In genomic region chr7:112450807-112451661, GRCh38 we compare ENCODE assay signal across 8 cellular contexts. TPM values are rescaled to one million over a fixed set of nuclear protein-coding genes. Genes with fewer than 3 reads are reported as not detected.
DNase-seq lines count a peak whose midpoint lies in the region; ATAC-seq, FAIRE-seq and TF ChIP-seq lines count a peak whose summit lies in the region.

No MANE protein-coding gene starts in this region.

- no peaks in the 10 kb centered on the region for H3K27me3 ChIP-seq in keratinocyte (ENCODE audit: control insufficient read depth, extremely low read depth, insufficient read depth, low read length)

- H3K27ac ChIP-seq in keratinocyte (ENCODE audit: control insufficient read depth, insufficient read depth, low read length), result peak overlapping the region; percentile 96

- peak overlapping the region; percentile 97 for H3K4me2 ChIP-seq in keratinocyte (ENCODE audit: control insufficient read depth, extremely low read depth, insufficient read depth, low read depth, low read length)

- peak overlapping the region; percentile 60 for H2AFZ ChIP-seq in keratinocyte (ENCODE audit: control insufficient read depth, low read length)

- dilution Hi-C loops in keratinocyte (cut with MboI; ENCODE audit: extremely low pct_ligation_motif_present, low sequenced_read_pairs), result no loop called here

- peaks cover 0 to 4% of the 10 kb centered on the region in 2 experiments for H3K36me3 ChIP-seq in keratinocyte (ENCODE audit: control insufficient read depth in 2 of 2, extremely low read depth in 1 of 2, insufficient read depth in 2 of 2, low read length in 2 of 2)

- ATAC-seq in HG03439 (IDR thresholded peaks at IDR 0.05; ENCODE audit: unreplicated experiment), result peak; percentile 84

- H3K4me1 ChIP-seq in keratinocyte (ENCODE audit: control insufficient read depth, extremely low read depth, insufficient read depth, low read length), result peaks cover 26% of the 10 kb centered on the region

- H3K4me3 ChIP-seq in keratinocyte (ENCODE audit: control insufficient read depth in 2 of 3, extremely low read depth in 1 of 3, insufficient read depth in 2 of 3, low read depth in 1 of 3, low read length in 3 of 3), result peak overlapping the region; percentile 93 to 100 (median 97)

- peaks cover 6% of the 10 kb centered on the region for H4K20me1 ChIP-seq in keratinocyte (ENCODE audit: control insufficient read depth, extremely low read depth, insufficient read depth, low read length)

- peaks cover 56% of the 10 kb centered on the region for H3K79me2 ChIP-seq in keratinocyte (ENCODE audit: control insufficient read depth, insufficient read depth, low read length)

- H3K9ac ChIP-seq in keratinocyte (ENCODE audit: control insufficient read depth, extremely low read depth, insufficient read depth, low read length), result peak overlapping the region; percentile 99

- H3K9me3 ChIP-seq in keratinocyte (ENCODE audit: control insufficient read depth, low read depth, low read length), result no peaks in the 10 kb centered on the region

- no peaks in the 10 kb centered on the region for H3K9me1 ChIP-seq in keratinocyte (ENCODE audit: control insufficient read depth, extremely low read depth, insufficient read depth, low read length)

- DNase-seq in AML-193 (lab: John Stamatoyannopoulos, UW) (peak; percentile 90 to 93), GM19239 (ENCODE audit: insufficient read length, low spot score) (peak; percentile 66), NCI-H460 (ENCODE audit: extremely low read depth, low read depth) (peak; percentile 97), cerebellum (ENCODE audit: low spot score) (peak; percentile 93), keratinocyte (ENCODE audit: low read depth, low spot score) (no peak)
- DNase-seq in activated CD4-positive, alpha-beta T cell treated with anti-CD3 and anti-CD28 coated beads for 24 hours (ENCODE audit: low read depth in 2 of 2), result peak; percentile 69 to 75
- DNase-seq in stimulated activated CD4-positive, alpha-beta T cell treated with anti-CD3 and anti-CD28 coated beads, Interleukin-12 subunit alpha, Interleukin-12 subunit beta, amount 100 ng/mL, for 4 hours, result peak; percentile 73

- peak; percentile 83 for FAIRE-seq in GM19239 (lab: Jason Lieb, UNC)
- peak; percentile 75 for FAIRE-seq in keratinocyte (lab: Jason Lieb, UNC)

- TF ChIP-seq CTCF in keratinocyte (optimal IDR thresholded peaks at IDR 0.05 in 1 of 3, IDR thresholded peaks at IDR 0.05 in 1 of 3, conservative IDR thresholded peaks at IDR 0.05 in 1 of 3; ENCODE audit: extremely low read depth in 1 of 3, insufficient read depth in 2 of 3, low read length in 3 of 3), result no peak

RNA-seq across cellular contexts. Expression of gene IFRD1, which starts 0.8 kb away (rescaled TPM):
- total RNA-seq in NCI-H460 (2014; rRNA removed; shearing (Covaris generic)), result 265 and 277 TPM in 2 replicates
- 204 and 277 TPM in 2 replicates for polyA plus RNA-seq in NCI-H460 (2014; cell fraction: nucleus; rRNA removed)
- total RNA-seq in cerebellum, result 70.8 TPM
- 21.0 to 38.3 TPM (median 28.6 TPM) in 3 replicates for polyA plus RNA-seq in keratinocyte
- 166 TPM for polyA plus RNA-seq in keratinocyte (2011; ENCODE audit: low read depth)
- polyA plus RNA-seq in keratinocyte (2011; cell fraction: cytosol; rRNA removed), result 12.9 and 26.5 TPM in 2 replicates
- 47.4 and 68.1 TPM in 2 replicates for polyA plus RNA-seq in keratinocyte (2011; cell fraction: nucleus; rRNA removed)
- 16.4 and 93.2 TPM in 2 replicates for polyA plus RNA-seq in keratinocyte (2012; ENCODE audit: low replicate concordance)
- 3.8 to 28.9 TPM (median 14.3 TPM) in 3 replicates for polyA minus RNA-seq in keratinocyte
- polyA minus RNA-seq in keratinocyte (2011; cell fraction: cytosol; rRNA and poly(A)+ RNA removed), result 8.1 TPM
- 36.2 and 46.7 TPM in 2 replicates for polyA minus RNA-seq in keratinocyte (2011; cell fraction: nucleus; rRNA and poly(A)+ RNA removed)

RNA-seq across cellular contexts. Expression of gene LSMEM1, which starts 29.8 kb away (rescaled TPM):
- 0.87 and 2.5 TPM in 2 replicates for total RNA-seq in NCI-H460 (2014; rRNA removed; shearing (Covaris generic))
- 2.6 and 5.5 TPM in 2 replicates for polyA plus RNA-seq in NCI-H460 (2014; cell fraction: nucleus; rRNA removed)
- 1.3 TPM for total RNA-seq in cerebellum
- 0.42 to 1.2 TPM (median 0.86 TPM) in 3 replicates for polyA plus RNA-seq in keratinocyte
- 17.7 TPM for polyA plus RNA-seq in keratinocyte (2011; ENCODE audit: low read depth)
- 0.34 and 0.39 TPM in 2 replicates for polyA plus RNA-seq in keratinocyte (2011; cell fraction: cytosol; rRNA removed)
- 2.3 and 5.0 TPM in 2 replicates for polyA plus RNA-seq in keratinocyte (2011; cell fraction: nucleus; rRNA removed)
- 0.42 and 8.3 TPM in 2 replicates for polyA plus RNA-seq in keratinocyte (2012; ENCODE audit: low replicate concordance)
- polyA minus RNA-seq in keratinocyte, result 0.40 to 1.7 TPM in 2 of 3 replicates, not detected in the other
- polyA minus RNA-seq in keratinocyte (2011; cell fraction: cytosol; rRNA and poly(A)+ RNA removed), result not detected
- polyA minus RNA-seq in keratinocyte (2011; cell fraction: nucleus; rRNA and poly(A)+ RNA removed), result 1.9 and 4.5 TPM in 2 replicates
